In genomic region chr1:65419681-65420589, GRCh38 we compare ENCODE assay signal across 8 cellular contexts.
DNase-seq lines count a peak whose midpoint lies in the region; ATAC-seq and TF ChIP-seq lines count a peak whose summit lies in the region.

No MANE protein-coding gene starts in this region.

- TF ChIP-seq POLR2A in erythroblast (IDR thresholded peaks at IDR 0.05; ENCODE audit: low read length) = peak; percentile 73

- peak overlapping the region; percentile 82 to 86 for H3K4me3 ChIP-seq in mucosa of rectum (ENCODE audit: low read length in 2 of 2)

- peak; percentile 92 for ATAC-seq in GM21717 (IDR thresholded peaks at IDR 0.05; ENCODE audit: unreplicated experiment)

- peak overlapping the region; percentile 86 to 96 for H3K27ac ChIP-seq in mucosa of rectum (ENCODE audit: low read depth in 2 of 2, low read length in 2 of 2)

- no peaks in the 10 kb centered on the region for H3K27me3 ChIP-seq in mucosa of rectum (ENCODE audit: control insufficient read depth in 2 of 2, insufficient read depth in 2 of 2, low read length in 2 of 2)

- no peaks in the 10 kb centered on the region for H3K36me3 ChIP-seq in mucosa of rectum (ENCODE audit: control insufficient read depth in 2 of 2, insufficient read depth in 2 of 2, low read length in 2 of 2)

- TF ChIP-seq RAD21 in Ishikawa (IDR thresholded peaks at IDR 0.05; ENCODE audit: low read depth) = no peak

- no peaks in the 10 kb centered on the region for H3K9me3 ChIP-seq in mucosa of rectum (ENCODE audit: control insufficient read depth in 2 of 2, low read length in 2 of 2)

- no peak for TF ChIP-seq EP300 in Ishikawa (IDR thresholded peaks at IDR 0.05; ENCODE audit: borderline replicate concordance)

- DNase-seq in DMS153 treated with DMSO at 0.1 percent for 48 hours (lab: John Stamatoyannopoulos, UW; ENCODE audit: unreplicated experiment) = peak; percentile 99
- DNase-seq in OCI-M1 (lab: John Stamatoyannopoulos, UW) = peak; percentile 99
- peak; percentile 97 for DNase-seq in activated T-cell treated with anti-CD3 and anti-CD28 coated beads for 48 hours (ENCODE audit: low read depth)
- peak; percentile 99 to 100 for DNase-seq in erythroblast (lab: John Stamatoyannopoulos, UW)
- peak; percentile 97 to 98 for DNase-seq in stimulated activated CD8-positive, alpha-beta memory T cell treated with anti-CD3 and anti-CD28 coated beads, Interleukin-4, amount 100 ng/mL, for 4 hours (ENCODE audit: low read depth in 2 of 2, low spot score in 1 of 2)

- H3K9ac ChIP-seq in mucosa of rectum (ENCODE audit: low read depth in 1 of 2, low read length in 2 of 2) = peak overlapping the region; percentile 48 to 80

- H3K4me1 ChIP-seq in mucosa of rectum (ENCODE audit: control insufficient read depth in 2 of 2, insufficient read depth in 2 of 2, low read length in 2 of 2) = peaks cover 0 to 11% of the 10 kb centered on the region in 2 donors

TF ChIP-seq in Ishikawa, 13 proteins besides CTCF, POLR2A, EP300 and RAD21:
- TF ChIP-seq USF1 (IDR thresholded peaks at IDR 0.05) (peak; percentile 62), TCF12 (IDR thresholded peaks at IDR 0.05; ENCODE audit: low read depth) (no peak), REST (IDR thresholded peaks at IDR 0.05; ENCODE audit: low read depth) (no peak), MAX (IDR thresholded peaks at IDR 0.05) (peak; percentile 26; the same call in 1 of the 2 replicates), NFIC (IDR thresholded peaks at IDR 0.05) (no peak)

Comparison
In these comparisons a context has a peak if more than half of its experiments do, and no peak if none do; other contexts are left out.
1. Peak in every context shown above with its lines: DNase-seq, ATAC-seq, H3K4me3 ChIP-seq and H3K27ac ChIP-seq.